In the genomic region with DNA sequence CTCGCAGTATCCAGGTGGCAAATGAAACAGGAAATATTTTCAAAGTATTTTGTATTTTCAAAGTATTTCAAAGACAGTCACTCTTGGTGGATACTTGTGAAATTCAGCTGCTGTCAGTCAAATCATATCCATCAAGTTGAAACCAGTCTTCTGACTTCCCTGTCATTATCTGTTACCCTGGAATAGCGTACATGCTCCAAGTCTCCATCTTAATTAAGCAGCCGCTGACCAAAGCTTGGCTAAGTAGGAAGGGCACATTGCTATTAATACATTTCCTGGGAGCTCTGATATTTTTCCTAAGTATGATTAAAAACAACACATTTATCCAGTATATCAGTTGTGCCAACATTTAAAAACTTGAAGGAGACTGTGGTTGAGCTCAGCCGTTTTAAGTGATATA, we compare ENCODE assay signal across 24 cellular contexts.
"Had no signal": no experiment of that assay in that cellular context is flagged by ENCODE, and none has a peak within 500 bp of the region (broad histone marks: within the 10 kb centered on the region; RNA-seq: fewer than 3 reads in every experiment).

No MANE protein-coding gene starts in this region.

- H3K9me3 Mint-ChIP-seq: dendritic cell treated with granulocyte-macrophage colony-stimulating factor and Interleukin-4, amounts not matched to agents 40 ng/mL and 50 ng/mL, for 4 days; effector memory CD8-positive, alpha-beta T cell; endodermal cell had no signal

- H3K4me1 ChIP-seq: colonic mucosa, esophagus muscularis mucosa, esophagus squamous epithelium, foreskin keratinocyte, gastrocnemius medialis, gastroesophageal sphincter, heart right ventricle had no signal

- H3K27me3 ChIP-seq: colonic mucosa, dorsolateral prefrontal cortex, esophagus muscularis mucosa, esophagus squamous epithelium, foreskin keratinocyte, gastrocnemius medialis, gastroesophageal sphincter, heart right ventricle had no signal

- H3K9me3 ChIP-seq: colonic mucosa, esophagus muscularis mucosa, esophagus squamous epithelium, gastrocnemius medialis, gastroesophageal sphincter, heart right ventricle had no signal

- H3K27me3 Mint-ChIP-seq: dendritic cell treated with granulocyte-macrophage colony-stimulating factor and Interleukin-4, amounts not matched to agents 40 ng/mL and 50 ng/mL, for 4 days; effector memory CD8-positive, alpha-beta T cell had no signal

- ATAC-seq: esophagus mucosa, foreskin keratinocyte, gastrocnemius medialis, gastroesophageal sphincter had no signal

- H3K4me3 Mint-ChIP-seq: dendritic cell treated with granulocyte-macrophage colony-stimulating factor and Interleukin-4, amounts not matched to agents 40 ng/mL and 50 ng/mL, for 4 days; endodermal cell had no signal

- H3K27ac ChIP-seq: colonic mucosa, coronary artery, dorsolateral prefrontal cortex, epithelial cell of prostate, esophagus muscularis mucosa, esophagus squamous epithelium, foreskin keratinocyte, gastrocnemius medialis, gastroesophageal sphincter had no signal

- H3K4me3 ChIP-seq: colonic mucosa, coronary artery, dorsolateral prefrontal cortex, esophagus muscularis mucosa, esophagus squamous epithelium, gastrocnemius medialis, gastroesophageal sphincter, heart right ventricle had no signal

- DNase-seq: colonic mucosa; cortex of kidney; dermis blood vessel endothelial cell; dorsolateral prefrontal cortex; effector CD4-positive, alpha-beta T cell; effector CD8-positive, alpha-beta T cell; effector memory CD4-positive, alpha-beta T cell; effector memory CD8-positive, alpha-beta T cell; endodermal cell; erythroblast; esophagus squamous epithelium; foreskin fibroblast; foreskin keratinocyte; foreskin melanocyte; gastrocnemius medialis; glutamatergic neuron; head of caudate nucleus; heart right ventricle had no signal

- H3K36me3 ChIP-seq: colonic mucosa had no signal

- H3K27ac Mint-ChIP-seq: dendritic cell treated with granulocyte-macrophage colony-stimulating factor and Interleukin-4, amounts not matched to agents 40 ng/mL and 50 ng/mL, for 4 days; endodermal cell had no signal
